8 cellular contexts compared by ENCODE assay signal in genomic region chr10:22437620-22438588, GRCh38.
A peak's percentile ranks its signal among the peaks of the same experiment; 100 is the strongest.
DNase-seq lines count a peak whose midpoint lies in the region; ATAC-seq, FAIRE-seq and TF ChIP-seq lines count a peak whose summit lies in the region.

No MANE protein-coding gene starts in this region.

- H3K9me1 ChIP-seq in IMR-90 (ENCODE audit: insufficient read depth, low read length) = peaks cover 11% of the 10 kb centered on the region

- peak overlapping the region; percentile 73 for H3K56ac ChIP-seq in IMR-90 (ENCODE audit: extremely low read depth, insufficient read depth, low read length)

- H2BK15ac ChIP-seq in IMR-90 (ENCODE audit: low read depth, low read length) = peak overlapping the region; percentile 63; the same call in 1 of the 3 replicates

- WGBS in IMR-90 (ENCODE audit: extremely low coverage in 2 of 2, insufficient read length in 1 of 2), 2 experiments = 0% methylated on average over 5 of the region's 27 CpGs; no CpG with 5 or more reads in 1 of the 2 experiments
- WGBS in small intestine, 3 donors = 3 to 5% (median 4%) methylated on average over 27 of the region's 27 CpGs

- H4K20me1 ChIP-seq in IMR-90 (ENCODE audit: insufficient read depth, low read length) = no peaks in the 10 kb centered on the region

- BruUV-seq in IMR-90 (replicated peaks; lab: Mats Ljungman, UMichigan) = TSS peak; percentile 81

- in situ Hi-C loops in IMR-90 (cut with MboI; ENCODE audit: low sequenced_read_pairs) = loop anchor here (25.0 kb wide), 1 partner anchor 926 kb away; no protein-coding TSS in a partner anchor

- CTCF ChIA-PET in IMR-90 (lab: Yijun Ruan, JAX) = interaction anchor here (0.5 kb wide), 1 partner anchor 304 kb away, joined by 4 read pairs; no protein-coding TSS in a partner anchor

- peak overlapping the region; percentile 90 for H3K27ac ChIP-seq in IMR-90 (ENCODE audit: insufficient read depth, low read length)
- H3K27ac ChIP-seq in small intestine (ENCODE audit: low read depth in 1 of 2, low read length in 1 of 2) = peak overlapping the region; percentile 91 to 99

- peak overlapping the region; percentile 76 for H2BK5ac ChIP-seq in IMR-90 (ENCODE audit: low read depth, low read length, poor library complexity, severe bottlenecking)

- peak overlapping the region; percentile 95 for H2AK9ac ChIP-seq in IMR-90 (replicated peaks; ENCODE audit: low read depth, low read length, poor library complexity)

- peak overlapping the region; percentile 90; the same call in 1 of the 2 replicates for H4K91ac ChIP-seq in IMR-90 (ENCODE audit: insufficient read depth, low read depth, low read length)

- H3K4me3 ChIP-seq in GM12864 (ENCODE audit: low read depth, low read length) (peak overlapping the region; percentile 68), IMR-90 (ENCODE audit: insufficient read depth, low read depth, low read length) (peak overlapping the region; percentile 56), adipocyte (ENCODE audit: low read length) (peak overlapping the region; percentile 90), iPS-15b (ENCODE audit: low read depth, low read length) (peak overlapping the region; percentile 66), small intestine (ENCODE audit: low read depth in 1 of 2, low read length in 2 of 2) (peak overlapping the region; percentile 53 to 77)

- no peak for TF ChIP-seq RAD21 in IMR-90 (IDR thresholded peaks at IDR 0.05; ENCODE audit: low read length)

- TF ChIP-seq CTCF in GM12864 (IDR thresholded peaks at IDR 0.05; ENCODE audit: low read depth, low read length, missing control alignments) (no peak), IMR-90 (conservative IDR thresholded peaks at IDR 0.05; ENCODE audit: low read depth, low read length) (no peak)

- peak overlapping the region; percentile 91 for H3K4ac ChIP-seq in IMR-90 (ENCODE audit: low read depth, low read length)

- H4K5ac ChIP-seq in IMR-90 (ENCODE audit: low read depth, low read length) = peak overlapping the region; percentile 56

- H3K18ac ChIP-seq in IMR-90 (ENCODE audit: low read depth, low read length) = peak overlapping the region; percentile 69

- H3K36me3 ChIP-seq in IMR-90 (ENCODE audit: control insufficient read depth, insufficient read depth, low read length) (no peaks in the 10 kb centered on the region), adipocyte (ENCODE audit: control insufficient read depth, insufficient read depth, low read length, severe bottlenecking) (no peaks in the 10 kb centered on the region), iPS-15b (ENCODE audit: control insufficient read depth, insufficient read depth, low read length) (no peaks in the 10 kb centered on the region), small intestine (ENCODE audit: control insufficient read depth in 2 of 2, insufficient read depth in 2 of 2, low read length in 2 of 2) (no peaks in the 10 kb centered on the region)

- H3K4me2 ChIP-seq in IMR-90 (ENCODE audit: low read depth, low read length) = peak overlapping the region; percentile 83

- dilution Hi-C loops in IMR-90 (cut with HindIII; ENCODE audit: low sequenced_read_pairs, unreplicated experiment) = no loop called here

- POLR2A ChIA-PET in IMR-90 (lab: Charles Lee; ENCODE audit: unreplicated experiment) = interaction anchor here (0.6 to 1.0 kb wide), 3 partner anchors 188 to 492 kb away, joined by 3 to 12 read pairs (median 5); no protein-coding TSS in a partner anchor

- H3K23ac ChIP-seq in IMR-90 (ENCODE audit: low read depth, low read length) = peak overlapping the region; percentile 92

- peak overlapping the region; percentile 9; the same call in 1 of the 2 replicates for H2AK5ac ChIP-seq in IMR-90 (ENCODE audit: low read depth, low read length)

- H2BK20ac ChIP-seq in IMR-90 (ENCODE audit: low read depth, low read length) = no peak overlapping the region

- H3K4me1 ChIP-seq in IMR-90 (ENCODE audit: control insufficient read depth, insufficient read depth, low read length) (peaks cover 8% of the 10 kb centered on the region; the same call in 1 of the 2 replicates), adipocyte (ENCODE audit: control insufficient read depth, insufficient read depth, low read length) (peaks cover 31% of the 10 kb centered on the region), iPS-15b (ENCODE audit: control insufficient read depth, insufficient read depth, low read length) (peaks cover 5% of the 10 kb centered on the region), small intestine (ENCODE audit: control insufficient read depth in 2 of 2, insufficient read depth in 1 of 2, low read depth in 1 of 2, low read length in 1 of 2) (peaks cover 0 to 4% of the 10 kb centered on the region in 2 donors)

- peak; percentile 33 for ATAC-seq in GM21529 (IDR thresholded peaks at IDR 0.05; ENCODE audit: unreplicated experiment)
- peak; percentile 11 for ATAC-seq in IMR-90 (ENCODE audit: low read depth)

- intact Hi-C loops in IMR-90 (cut with micrococcal nuclease) = loop anchor here (1.0 to 5.0 kb wide), 4 partner anchors 97 to 549 kb away; no protein-coding TSS in a partner anchor

- no peak for FAIRE-seq in small intestine (lab: Jason Lieb, UNC)

- no peak for TF ChIP-seq POLR2A in IMR-90 (IDR thresholded peaks at IDR 0.05; ENCODE audit: low read depth, low read length)

- peak overlapping the region; percentile 93 to 99 for H4K8ac ChIP-seq in IMR-90 (ENCODE audit: low read depth in 2 of 2, low read length in 2 of 2)

- H3K27me3 ChIP-seq in IMR-90 (ENCODE audit: control insufficient read depth, insufficient read depth, low read length) (peaks cover 8% of the 10 kb centered on the region), adipocyte (replicated peaks; ENCODE audit: control insufficient read depth, insufficient read depth, low read length) (no peaks in the 10 kb centered on the region), iPS-15b (ENCODE audit: control insufficient read depth, insufficient read depth, low read length) (peaks cover 83% of the 10 kb centered on the region), small intestine (ENCODE audit: control insufficient read depth in 2 of 2, insufficient read depth in 2 of 2, low read length in 2 of 2) (no peaks in the 10 kb centered on the region)

- DNase-seq in GM12864 (ENCODE audit: low read depth) (no peak), IMR-90 (peak; percentile 19), adipocyte (ENCODE audit: low read depth) (peak; percentile 54), small intestine (peak; percentile 44), DMS79 (lab: John Stamatoyannopoulos, UW) (no peak), kidney tubule cell (ENCODE audit: low spot score) (no peak)

- H2AFZ ChIP-seq in IMR-90 (replicated peaks; ENCODE audit: low read length, poor library complexity) = peak overlapping the region; percentile 97

- H3K9ac ChIP-seq in IMR-90 (ENCODE audit: low read depth, low read length) = peak overlapping the region; percentile 86
- H3K9ac ChIP-seq in adipocyte (ENCODE audit: low read length) = peak overlapping the region; percentile 94
- no peak overlapping the region for H3K9ac ChIP-seq in iPS-15b (ENCODE audit: low read depth, low read length)

- H3K79me1 ChIP-seq in IMR-90 (ENCODE audit: low read depth in 1 of 2, low read length in 2 of 2) = peaks cover 10 to 20% of the 10 kb centered on the region in 2 experiments

- H3K9me3 ChIP-seq in IMR-90 (ENCODE audit: control insufficient read depth, insufficient read depth, low read length) = no peaks in the 10 kb centered on the region
- H3K9me3 ChIP-seq in adipocyte (ENCODE audit: control insufficient read depth, low read length) = no peaks in the 10 kb centered on the region
- H3K9me3 ChIP-seq in iPS-15b (ENCODE audit: control insufficient read depth, insufficient read depth, low read length) = no peaks in the 10 kb centered on the region
- no peaks in the 10 kb centered on the region for H3K9me3 ChIP-seq in small intestine (ENCODE audit: control insufficient read depth, low read depth)

- H3K14ac ChIP-seq in IMR-90 (replicated peaks; ENCODE audit: low read depth, low read length) = peak overlapping the region; percentile 93

- H2BK120ac ChIP-seq in IMR-90 (ENCODE audit: low read depth, low read length) = peak overlapping the region; percentile 89; the same call in 1 of the 2 replicates

TF ChIP-seq in IMR-90, 13 proteins besides CTCF, POLR2A, EP300 and RAD21:
- TF ChIP-seq SMC3 (IDR thresholded peaks at IDR 0.05; ENCODE audit: low read depth, low read length) (no peak), MAZ (IDR thresholded peaks at IDR 0.05; ENCODE audit: borderline replicate concordance, low read depth, low read length) (peak; percentile 13; the same call in 1 of the 2 replicates)
TF ChIP-seq in IMR-90: peak in this region for 1.

Comparison
In these comparisons a context has a peak if more than half of its experiments do, and no peak if none do; other contexts are left out.
1. DNase-seq: peak in IMR-90 (single experiment), adipocyte (single experiment) and small intestine (single experiment); none in GM12864 (single experiment), DMS79 (single experiment) and kidney tubule cell (single experiment).
2. Peak in every context shown above with its lines, with median percentiles within 50 percentile points of each other: H3K4me3 ChIP-seq.